ENCODE assay signal across 21 cellular contexts in the genomic region with DNA sequence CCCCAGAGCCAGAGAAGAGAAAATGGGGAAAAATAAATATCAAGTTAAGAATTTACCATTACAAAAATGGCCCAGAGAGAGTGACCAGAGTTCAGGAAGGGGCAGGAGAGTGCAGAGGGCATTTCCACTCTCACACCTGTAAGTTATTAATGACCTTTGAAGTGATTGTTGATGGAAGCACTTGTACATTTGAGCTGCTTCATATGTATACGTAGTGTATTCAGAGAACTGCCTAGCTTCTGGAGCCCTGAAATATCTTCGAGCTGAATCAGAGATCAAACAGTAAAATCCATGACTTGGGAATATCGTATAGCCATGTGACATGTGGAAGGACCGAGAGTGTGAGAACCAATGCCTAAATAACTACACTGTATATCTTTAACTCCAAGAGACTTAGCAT. TPM values are rescaled to one million over a fixed set of nuclear protein-coding genes. Genes with fewer than 3 reads are reported as not detected.
A peak's percentile ranks its signal among the peaks of the same experiment; 100 is the strongest.
DNase-seq lines count a peak whose midpoint lies in the region; ATAC-seq and TF ChIP-seq lines count a peak whose summit lies in the region.
"Had no signal": no experiment of that assay in that cellular context is flagged by ENCODE, and none has a peak within 500 bp of the region (broad histone marks: within the 10 kb centered on the region; RNA-seq: fewer than 3 reads in every experiment).

No MANE protein-coding gene starts in this region.

- DNase-seq in NCI-H510A treated with DMSO at 0.1 percent for 48 hours (lab: John Stamatoyannopoulos, UW) (peak; percentile 40), NCI-H510A (lab: John Stamatoyannopoulos, UW) (no peak), Panc1 (ENCODE audit: low read depth, low spot score) (no peak), iris pigment epithelial cell (ENCODE audit: low read depth) (peak; percentile 21), NCI-H2227 (lab: John Stamatoyannopoulos, UW; ENCODE audit: unreplicated experiment) (no peak), HEK293T (ENCODE audit: extremely low spot score) (no peak), NCI-H524 (lab: John Stamatoyannopoulos, UW) (no peak)
- DNase-seq: activated CD4-positive, alpha-beta T cell treated with anti-CD3 and anti-CD28 coated beads for 1 hour; CD4-positive, alpha-beta T cell; kidney glomerular epithelial cell; midbrain; NCI-H1105; retina; SIG-M5; stimulated activated naive CD4-positive, alpha-beta T cell treated with Interleukin-2 at 50 U/mL for 16 hours; trophoblast cell had no signal

- intact Hi-C loops in Panc1 (cut with micrococcal nuclease; ENCODE audit: unreplicated experiment) = no loop called here

- no peaks in the 10 kb centered on the region for H3K36me3 ChIP-seq in Panc1 (ENCODE audit: control insufficient read depth, insufficient read depth, low read length)
- H3K36me3 ChIP-seq: neural progenitor cell had no signal

- ATAC-seq in Panc1 = peak; percentile 75
- no peak for ATAC-seq in GM21528 (IDR thresholded peaks at IDR 0.05; ENCODE audit: low FRiP score, unreplicated experiment)

- H3K4me3 ChIP-seq in Panc1 (ENCODE audit: low read depth in 2 of 2, low read length in 2 of 2) = no peak overlapping the region
- H3K4me3 ChIP-seq: neural progenitor cell had no signal

- H3K27ac ChIP-seq in Panc1 (ENCODE audit: low read length) = peak overlapping the region; percentile 39; the same call in 1 of the 2 replicates
- H3K27ac ChIP-seq: HL-60, KMS-11, neural progenitor cell had no signal

- in situ Hi-C loops in Panc1 (cut with HindIII; ENCODE audit: low pct_unique_long_range_greater_than_20kb, low sequenced_read_pairs) = no loop called here

- H3K4me1 ChIP-seq in Panc1 (ENCODE audit: control insufficient read depth, insufficient read depth, low read length) = peaks cover 8% of the 10 kb centered on the region

- H3K9me3 ChIP-seq in Panc1 (ENCODE audit: control insufficient read depth, insufficient read depth, low read depth, low read length) = no peaks in the 10 kb centered on the region

- TF ChIP-seq CTCF in Panc1 (IDR thresholded peaks at IDR 0.05) = no peak

- CTCF ChIA-PET in Panc1 (lab: Charles Lee) (no interaction called here), HEK293T (lab: Yijun Ruan, JAX) (interaction anchor here (0.6 kb wide), 2 partner anchors 49 to 79 kb away, joined by 3 to 8 read pairs; a partner anchor contains a TSS)

- POLR2A ChIA-PET in Panc1 (lab: Charles Lee) = no interaction called here
- POLR2A ChIA-PET in HEK293T (lab: Yijun Ruan, JAX) = interaction anchor here (1.1 kb wide), 1 partner anchor 58 kb away, joined by 3 read pairs; a partner anchor contains a TSS

- BruUV-seq in Panc1 (replicated peaks; lab: Mats Ljungman, UMichigan) = no TSS peak

- H3K27me3 ChIP-seq in Panc1 (ENCODE audit: control insufficient read depth, insufficient read depth, low read length) = no peaks in the 10 kb centered on the region
- H3K27me3 ChIP-seq: neural progenitor cell had no signal

TF ChIP-seq in HEK293T, 16 proteins besides CTCF, POLR2A, EP300 and RAD21:
- TF ChIP-seq SUZ12 (IDR thresholded peaks at IDR 0.05) (no peak), ZNF384 (IDR thresholded peaks at IDR 0.05) (no peak), HDGF (IDR thresholded peaks at IDR 0.05; ENCODE audit: borderline replicate concordance) (no peak), FOXM1 (IDR thresholded peaks at IDR 0.05; ENCODE audit: borderline replicate concordance) (no peak), L3MBTL2 (conservative IDR thresholded peaks at IDR 0.05) (no peak), ELF4 (IDR thresholded peaks at IDR 0.05) (no peak), TARDBP (IDR thresholded peaks at IDR 0.05) (no peak), LEF1 (IDR thresholded peaks at IDR 0.05; ENCODE audit: borderline replicate concordance) (no peak), SP1 (IDR thresholded peaks at IDR 0.05) (no peak), ARNT (IDR thresholded peaks at IDR 0.05) (no peak), CTBP1 (IDR thresholded peaks at IDR 0.05; ENCODE audit: borderline replicate concordance) (no peak), FOXA1 (IDR thresholded peaks at IDR 0.05) (no peak), BHLHE40 (IDR thresholded peaks at IDR 0.05; ENCODE audit: borderline replicate concordance) (no peak), FOXK2 (IDR thresholded peaks at IDR 0.05) (no peak), NFRKB (IDR thresholded peaks at IDR 0.05) (no peak)
- TF ChIP-seq, protein P1, sequence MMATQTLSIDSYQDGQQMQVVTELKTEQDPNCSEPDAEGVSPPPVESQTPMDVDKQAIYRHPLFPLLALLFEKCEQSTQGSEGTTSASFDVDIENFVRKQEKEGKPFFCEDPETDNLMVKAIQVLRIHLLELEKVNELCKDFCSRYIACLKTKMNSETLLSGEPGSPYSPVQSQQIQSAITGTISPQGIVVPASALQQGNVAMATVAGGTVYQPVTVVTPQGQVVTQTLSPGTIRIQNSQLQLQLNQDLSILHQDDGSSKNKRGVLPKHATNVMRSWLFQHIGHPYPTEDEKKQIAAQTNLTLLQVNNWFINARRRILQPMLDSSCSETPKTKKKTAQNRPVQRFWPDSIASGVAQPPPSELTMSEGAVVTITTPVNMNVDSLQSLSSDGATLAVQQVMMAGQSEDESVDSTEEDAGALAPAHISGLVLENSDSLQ (IDR thresholded peaks at IDR 0.05) = no peak

RNA-seq across cellular contexts. Expression of a gene that starts 49.2 kb away (rescaled TPM):
- 14.7 TPM for total RNA-seq in Panc1 (2021; ENCODE audit: unreplicated experiment)
- 9.1 TPM for polyA plus RNA-seq in Panc1 (2012; ENCODE audit: insufficient read length)

RNA-seq across cellular contexts. Expression of a gene that starts 58.2 kb away (rescaled TPM):
- total RNA-seq in Panc1 (2021; ENCODE audit: unreplicated experiment) = 54.5 TPM
- 43.4 TPM for polyA plus RNA-seq in Panc1 (2012; ENCODE audit: insufficient read length)
- total RNA-seq: activated T-helper 2 cell treated with anti-CD3 and anti-CD28 coated beads, Interferon-gamma antibody, Interleukin-2, Interleukin-4, amounts not matched to agents 10 μg/mL and 5 μg/mL and 100 μg/mL, durations not matched to agents 14 hours and 24 hours and 36 hours; CD4-positive, alpha-beta T cell had no signal

Comparison
In these comparisons a context has a peak if more than half of its experiments do, and no peak if none do; other contexts are left out.
1. DNase-seq: peak in NCI-H510A treated with DMSO at 0.1 percent for 48 hours (single experiment) and iris pigment epithelial cell (single experiment); none in NCI-H510A (single experiment), Panc1 (single experiment), NCI-H2227 (single experiment), HEK293T (single experiment) and NCI-H524 (0 of 2).